Comparison of ENCODE assay signal across 1 cellular context in genomic region chr3:136465296-136465695, GRCh38.
TF ChIP-seq lines count a peak whose summit lies in the region.

No MANE protein-coding gene starts in this region.

TF ChIP-seq in IMR-90, 13 proteins besides CTCF, POLR2A, EP300 and RAD21:
- TF ChIP-seq RFX5 (IDR thresholded peaks at IDR 0.05; ENCODE audit: low read depth, low read length) (no peak), BHLHE40 (IDR thresholded peaks at IDR 0.05; ENCODE audit: low read depth, low read length) (no peak), RCOR1 (IDR thresholded peaks at IDR 0.05; ENCODE audit: insufficient replicate concordance, low read length) (no peak), SMC3 (IDR thresholded peaks at IDR 0.05; ENCODE audit: low read depth, low read length) (no peak), FOS (IDR thresholded peaks at IDR 0.05; ENCODE audit: low read depth, low read length) (no peak), MAFK (IDR thresholded peaks at IDR 0.05; ENCODE audit: low read depth, low read length) (no peak)
- TF ChIP-seq, protein P1, sequence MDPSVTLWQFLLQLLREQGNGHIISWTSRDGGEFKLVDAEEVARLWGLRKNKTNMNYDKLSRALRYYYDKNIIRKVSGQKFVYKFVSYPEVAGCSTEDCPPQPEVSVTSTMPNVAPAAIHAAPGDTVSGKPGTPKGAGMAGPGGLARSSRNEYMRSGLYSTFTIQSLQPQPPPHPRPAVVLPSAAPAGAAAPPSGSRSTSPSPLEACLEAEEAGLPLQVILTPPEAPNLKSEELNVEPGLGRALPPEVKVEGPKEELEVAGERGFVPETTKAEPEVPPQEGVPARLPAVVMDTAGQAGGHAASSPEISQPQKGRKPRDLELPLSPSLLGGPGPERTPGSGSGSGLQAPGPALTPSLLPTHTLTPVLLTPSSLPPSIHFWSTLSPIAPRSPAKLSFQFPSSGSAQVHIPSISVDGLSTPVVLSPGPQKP (IDR thresholded peaks at IDR 0.05; ENCODE audit: borderline replicate concordance, low read depth, low read length) = no peak
